ENCODE assay signal across 1 cellular context in the genomic region with DNA sequence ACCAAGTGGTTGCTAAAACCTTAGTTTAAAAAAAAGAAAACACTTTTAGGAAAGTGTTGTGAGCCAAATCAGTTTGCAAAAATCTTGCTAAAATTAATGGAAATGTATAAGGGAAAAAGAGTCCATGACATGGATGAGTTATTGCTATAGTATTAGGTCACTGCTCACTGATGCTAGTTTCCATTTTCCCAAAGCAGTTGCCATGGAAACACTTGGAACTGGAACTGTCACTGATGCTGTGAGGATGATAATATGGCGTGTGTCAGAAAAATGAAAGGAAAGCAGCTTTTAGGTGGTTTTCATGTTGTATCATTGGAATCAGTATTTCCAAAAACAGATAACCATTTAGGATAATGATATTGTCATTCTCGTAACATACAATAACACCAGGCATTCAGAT.
TF ChIP-seq lines count a peak whose summit lies in the region.

No MANE protein-coding gene starts in this region.

TF ChIP-seq in HEK293, 187 proteins besides CTCF, POLR2A, EP300 and RAD21 (continued from another document):
- TF ChIP-seq ZNF529 (tag by site-specific recombination; IDR thresholded peaks at IDR 0.05; ENCODE audit: insufficient replicate concordance): no peak
- no peak for TF ChIP-seq ZNF23 (tag by site-specific recombination; IDR thresholded peaks at IDR 0.05; ENCODE audit: borderline replicate concordance)
- no peak for TF ChIP-seq ZNF768 (tag by site-specific recombination; IDR thresholded peaks at IDR 0.05)
- TF ChIP-seq ZFHX2 (tag by site-specific recombination; conservative IDR thresholded peaks at IDR 0.05): no peak
- no peak for TF ChIP-seq ZNF600 (tag by site-specific recombination; IDR thresholded peaks at IDR 0.05)
- TF ChIP-seq, protein P1, sequence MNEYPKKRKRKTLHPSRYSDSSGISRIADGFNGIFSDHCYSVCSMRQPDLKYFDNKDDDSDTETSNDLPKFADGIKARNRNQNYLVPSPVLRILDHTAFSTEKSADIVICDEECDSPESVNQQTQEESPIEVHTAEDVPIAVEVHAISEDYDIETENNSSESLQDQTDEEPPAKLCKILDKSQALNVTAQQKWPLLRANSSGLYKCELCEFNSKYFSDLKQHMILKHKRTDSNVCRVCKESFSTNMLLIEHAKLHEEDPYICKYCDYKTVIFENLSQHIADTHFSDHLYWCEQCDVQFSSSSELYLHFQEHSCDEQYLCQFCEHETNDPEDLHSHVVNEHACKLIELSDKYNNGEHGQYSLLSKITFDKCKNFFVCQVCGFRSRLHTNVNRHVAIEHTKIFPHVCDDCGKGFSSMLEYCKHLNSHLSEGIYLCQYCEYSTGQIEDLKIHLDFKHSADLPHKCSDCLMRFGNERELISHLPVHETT (tag by site-specific recombination; IDR thresholded peaks at IDR 0.05): no peak
- TF ChIP-seq ZNF140 (tag by site-specific recombination; IDR thresholded peaks at IDR 0.05): no peak
- no peak for TF ChIP-seq OVOL3 (tag by site-specific recombination; IDR thresholded peaks at IDR 0.05)
- TF ChIP-seq ZNF2 (tag by site-specific recombination; IDR thresholded peaks at IDR 0.05): no peak
